In the genomic region with DNA sequence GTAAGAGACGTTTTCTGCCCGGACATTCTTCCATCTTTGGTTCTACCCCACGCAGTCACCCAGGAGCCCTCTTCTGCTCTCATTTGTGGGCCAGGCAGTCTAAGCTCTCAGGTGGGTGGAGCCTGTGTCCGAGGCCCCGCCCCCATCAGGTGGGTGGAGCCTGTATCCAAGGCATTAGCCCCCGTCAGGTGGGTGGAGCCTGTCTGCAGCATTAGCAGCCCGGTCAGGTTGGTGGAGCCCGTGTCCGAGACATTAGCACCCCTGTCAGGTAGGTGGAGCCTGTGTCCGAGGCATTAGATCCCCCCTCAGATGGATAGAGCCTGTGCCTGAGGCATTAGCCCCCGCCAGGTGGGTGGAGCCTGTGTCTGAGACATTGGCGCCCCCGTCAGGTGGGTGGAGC, we compare ENCODE assay signal across 11 cellular contexts.
DNase-seq lines count a peak whose midpoint lies in the region; ATAC-seq and FAIRE-seq lines count a peak whose summit lies in the region.
"Had no signal": no experiment of that assay in that cellular context is flagged by ENCODE, and none has a peak within 500 bp of the region (broad histone marks: within the 10 kb centered on the region; RNA-seq: fewer than 3 reads in every experiment).

No MANE protein-coding gene starts in this region.

- H3K4me3 ChIP-seq in NT2/D1 (ENCODE audit: insufficient read length, low read depth), result no peak overlapping the region

- no peak overlapping the region for H3K9ac ChIP-seq in NT2/D1 (ENCODE audit: insufficient read length, low read depth)

- H3K36me3 ChIP-seq in NT2/D1 (ENCODE audit: insufficient read depth, insufficient read length, low read length), result peaks cover 82% of the 10 kb centered on the region

- 0 out of 2 replicates have a peak, but pooled peaks cover 4% of the 10 kb centered on the region for H3K9me3 ChIP-seq in NT2/D1 (ENCODE audit: insufficient read depth, low read length)

- ATAC-seq in HG03439 (IDR thresholded peaks at IDR 0.05; ENCODE audit: unreplicated experiment), result no peak
- ATAC-seq in stimulated activated memory B cell treated with anti-CD40 and anti-IgM and Interleukin-4, amounts not matched to agents 10 μg/mL and 1 μg/mL and 100 μg/mL, for 72 hours, result no peak
- no peak for ATAC-seq in GM21619 (IDR thresholded peaks at IDR 0.05; ENCODE audit: unreplicated experiment)

- H3K36me3 Mint-ChIP-seq in stimulated activated memory B cell treated with anti-CD40 and anti-IgM and Interleukin-4, amounts not matched to agents 10 μg/mL and 1 μg/mL and 100 μg/mL, for 72 hours, result peaks cover 43% of the 10 kb centered on the region

- H3K4me1 ChIP-seq in NT2/D1 (ENCODE audit: insufficient read depth, insufficient read length), result peaks cover 28% of the 10 kb centered on the region

- H3K27me3 Mint-ChIP-seq in stimulated activated memory B cell treated with anti-CD40 and anti-IgM and Interleukin-4, amounts not matched to agents 10 μg/mL and 1 μg/mL and 100 μg/mL, for 72 hours, result no peaks in the 10 kb centered on the region

- no peak for FAIRE-seq in RCC 7860 (lab: Jason Lieb, UNC)

- H3K4me1 Mint-ChIP-seq in stimulated activated memory B cell treated with anti-CD40 and anti-IgM and Interleukin-4, amounts not matched to agents 10 μg/mL and 1 μg/mL and 100 μg/mL, for 72 hours, result peaks cover 38% of the 10 kb centered on the region

- no peaks in the 10 kb centered on the region for H3K27me3 ChIP-seq in NT2/D1 (ENCODE audit: insufficient read depth, insufficient read length)

- no peak overlapping the region for H3K4me3 Mint-ChIP-seq in stimulated activated memory B cell treated with anti-CD40 and anti-IgM and Interleukin-4, amounts not matched to agents 10 μg/mL and 1 μg/mL and 100 μg/mL, for 72 hours

- DNase-seq in COLO829 (ENCODE audit: low spot score) (peak; percentile 49), NT2/D1 (ENCODE audit: low read depth, low spot score) (peak; percentile 27), activated T-cell treated with anti-CD3 and anti-CD28 coated beads for 4 hours (peak; percentile 18), RCC 7860 (ENCODE audit: low spot score) (no peak)
- peak; percentile 43 for DNase-seq in stimulated activated CD4-positive, alpha-beta T cell treated with anti-CD3 and anti-CD28 coated beads, Interleukin-12 subunit alpha, Interleukin-12 subunit beta, amount 100 ng/mL, for 4 hours
- DNase-seq: cerebellar nuclear complex, KG1, retina had no signal

- H3K27ac Mint-ChIP-seq in stimulated activated memory B cell treated with anti-CD40 and anti-IgM and Interleukin-4, amounts not matched to agents 10 μg/mL and 1 μg/mL and 100 μg/mL, for 72 hours, result no peak overlapping the region

- H3K9me3 Mint-ChIP-seq in stimulated activated memory B cell treated with anti-CD40 and anti-IgM and Interleukin-4, amounts not matched to agents 10 μg/mL and 1 μg/mL and 100 μg/mL, for 72 hours, result no peaks in the 10 kb centered on the region
